ENCODE assay signal across 8 cellular contexts in the genomic region with DNA sequence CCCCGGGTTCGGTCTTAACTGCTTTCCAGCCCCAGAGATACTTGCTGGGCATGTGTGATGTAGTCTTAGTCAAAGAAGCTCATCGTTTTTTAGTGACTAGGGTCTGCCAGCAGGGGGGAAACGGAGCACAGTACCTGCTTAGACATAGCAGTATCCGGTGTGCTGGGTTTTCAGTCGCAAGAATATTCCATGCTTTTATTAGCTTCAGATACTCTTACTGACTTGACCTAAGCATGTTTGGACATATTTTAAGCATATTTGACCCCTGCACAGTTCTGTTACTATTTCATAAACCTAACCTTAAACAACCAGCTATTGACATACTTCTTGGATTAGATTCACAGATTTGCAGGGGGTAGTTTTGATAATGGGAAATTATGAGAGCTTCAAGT. TPM values are rescaled to one million over a fixed set of nuclear protein-coding genes. Genes with fewer than 3 reads are reported as not detected.
DNase-seq lines count a peak whose midpoint lies in the region; ATAC-seq and TF ChIP-seq lines count a peak whose summit lies in the region.

No MANE protein-coding gene starts in this region.

- H3K27ac Mint-ChIP-seq in stimulated activated naive CD8-positive, alpha-beta T cell treated with anti-CD3 and anti-CD28 coated beads, Interleukin-15, amount 100 ng/mL, for 72 hours: peak overlapping the region; percentile 80 to 98

- H3K4me1 Mint-ChIP-seq in stimulated activated naive CD8-positive, alpha-beta T cell treated with anti-CD3 and anti-CD28 coated beads, Interleukin-15, amount 100 ng/mL, for 72 hours: peaks cover 53% of the 10 kb centered on the region

- CTCF ChIA-PET in AG04450 (lab: Charles Lee): interaction anchor here (0.6 to 2.8 kb wide), 36 partner anchors 8 to 1806 kb away, joined by 3 to 44 read pairs (median 5); a partner anchor contains a TSS

- H3K9me3 Mint-ChIP-seq in stimulated activated naive CD8-positive, alpha-beta T cell treated with anti-CD3 and anti-CD28 coated beads, Interleukin-15, amount 100 ng/mL, for 72 hours: no peaks in the 10 kb centered on the region

- H3K27me3 Mint-ChIP-seq in stimulated activated naive CD8-positive, alpha-beta T cell treated with anti-CD3 and anti-CD28 coated beads, Interleukin-15, amount 100 ng/mL, for 72 hours: no peaks in the 10 kb centered on the region

- peak overlapping the region; percentile 85 for H3K4me3 ChIP-seq in AG04450 (ENCODE audit: low read depth, low read length)

- TF ChIP-seq CTCF in AG04450 (IDR thresholded peaks at IDR 0.05; ENCODE audit: low read depth, low read length): peak; percentile 79

- no peaks in the 10 kb centered on the region for H3K27me3 ChIP-seq in AG04450 (ENCODE audit: control insufficient read depth, insufficient read depth, low read length)

- H3K27ac ChIP-seq in AG04450 (ENCODE audit: low read depth, low read length): peak overlapping the region; percentile 90

- peak overlapping the region; percentile 89 to 100 for H3K4me3 Mint-ChIP-seq in stimulated activated naive CD8-positive, alpha-beta T cell treated with anti-CD3 and anti-CD28 coated beads, Interleukin-15, amount 100 ng/mL, for 72 hours

- DNase-seq in AG04450 (ENCODE audit: low read depth, low spot score): no peak
- peak; percentile 53 for DNase-seq in NCI-H460 (ENCODE audit: extremely low read depth, low read depth)
- DNase-seq in activated CD4-positive, CD25-positive, alpha-beta regulatory T cell treated with anti-CD3 and anti-CD28 coated beads, Interleukin-2, amount 50 U/mL, for 72 hours: peak; percentile 60
- DNase-seq in dermis blood vessel endothelial cell: peak; percentile 83
- DNase-seq in mucosa of gallbladder (ENCODE audit: low spot score): peak; percentile 35
- peak; percentile 59 to 68 for DNase-seq in stimulated activated naive CD8-positive, alpha-beta T cell treated with anti-CD3 and anti-CD28 coated beads, Interleukin-15, amount 100 ng/mL, for 72 hours

- H3K9me3 ChIP-seq in AG04450 (ENCODE audit: control insufficient read depth, insufficient read depth, low read length): no peaks in the 10 kb centered on the region; the same call in 1 of the 2 replicates

- POLR2A ChIA-PET in AG04450 (lab: Yijun Ruan, JAX): interaction anchor here (0.6 kb wide), 1 partner anchor 50 kb away, joined by 7 read pairs; no protein-coding TSS in a partner anchor

- peak; percentile 22 for ATAC-seq in GM18519 (IDR thresholded peaks at IDR 0.05; ENCODE audit: low FRiP score, unreplicated experiment)
- ATAC-seq in HG03175 (IDR thresholded peaks at IDR 0.05; ENCODE audit: unreplicated experiment): peak; percentile 31
- ATAC-seq in stimulated activated naive CD8-positive, alpha-beta T cell treated with anti-CD3 and anti-CD28 coated beads, Interleukin-15, amount 100 ng/mL, for 72 hours: peak; percentile 27

RNA-seq across cellular contexts. Expression of a gene that starts 3.0 kb away (rescaled TPM):
- polyA plus RNA-seq in AG04450 (2011; rRNA removed): 10.4 and 10.7 TPM in 2 replicates
- polyA minus RNA-seq in AG04450 (2011; rRNA and poly(A)+ RNA removed): 9.1 and 9.5 TPM in 2 replicates
- 11.3 and 13.1 TPM in 2 replicates for total RNA-seq in NCI-H460 (2014; rRNA removed; shearing (Covaris generic))
- polyA plus RNA-seq in NCI-H460 (2014; cell fraction: nucleus; rRNA removed): 18.2 and 24.1 TPM in 2 replicates
- 5.8 and 9.7 TPM in 2 replicates for total RNA-seq in dermis blood vessel endothelial cell
- total RNA-seq in mucosa of gallbladder: 7.7 TPM
